9 cellular contexts compared by ENCODE assay signal in the genomic region with DNA sequence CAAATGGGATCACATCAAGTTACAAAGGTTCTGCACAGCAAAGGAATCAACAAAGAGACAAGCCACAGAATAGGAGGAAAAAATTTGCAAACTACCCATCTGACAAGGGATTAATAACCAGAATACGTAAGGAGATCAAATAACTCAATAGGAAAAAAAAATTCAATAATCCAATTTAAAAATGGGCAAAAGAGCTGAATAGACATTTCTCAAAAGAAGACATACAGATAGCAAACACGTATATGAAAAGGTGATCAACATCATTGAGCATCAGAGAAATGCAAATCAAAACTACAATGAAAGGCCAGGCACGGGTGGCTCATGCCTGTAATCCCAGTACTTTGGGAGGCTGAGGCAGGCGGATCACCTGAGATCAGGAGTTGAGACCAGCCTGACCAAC. TPM values are rescaled to one million over a fixed set of nuclear protein-coding genes. Genes with fewer than 3 reads are reported as not detected.
"Had no signal": no experiment of that assay in that cellular context is flagged by ENCODE, and none has a peak within 500 bp of the region (broad histone marks: within the 10 kb centered on the region; RNA-seq: fewer than 3 reads in every experiment).

No MANE protein-coding gene starts in this region.

- ATAC-seq: HCT116 had no signal

- H3K36me3 ChIP-seq: HAP-1 had no signal

- H3K27ac ChIP-seq: GM23248, HL-60 had no signal

- DNase-seq: GM23248, GOT3, H7, HFFc6, KG1 had no signal

- H3K9ac ChIP-seq: GM23248 had no signal

- H3K4me1 ChIP-seq: HAP-1 had no signal

- H2AFZ ChIP-seq: GM23248 had no signal

- H3K9me3 ChIP-seq: HAP-1 had no signal

- H3K4me3 ChIP-seq: GM23248, HAP-1 had no signal

RNA-seq across cellular contexts. Expression of gene AP3B2, which starts 39.0 kb away (rescaled TPM):
- total RNA-seq: HFFc6, HT1080 had no signal
